Comparison of ENCODE assay signal across 14 cellular contexts in genomic region chr2:44836174-44836573, GRCh38.
A peak's percentile ranks its signal among the peaks of the same experiment; 100 is the strongest.
DNase-seq lines count a peak whose midpoint lies in the region; ATAC-seq, FAIRE-seq and TF ChIP-seq lines count a peak whose summit lies in the region.
"Had no signal": no experiment of that assay in that cellular context is flagged by ENCODE, and none has a peak within 500 bp of the region (broad histone marks: within the 10 kb centered on the region; RNA-seq: fewer than 3 reads in every experiment).

No MANE protein-coding gene starts in this region.

- H3K36me3 Mint-ChIP-seq in T-helper 17 cell (ENCODE audit: low read depth), result no peaks in the 10 kb centered on the region
- H3K36me3 Mint-ChIP-seq: CD8-positive, alpha-beta T cell had no signal

- no peak for TF ChIP-seq CTCF in OCI-LY3 (IDR thresholded peaks at IDR 0.05; ENCODE audit: low read depth, low read length)

- peaks cover 63% of the 10 kb centered on the region for H3K4me1 ChIP-seq in OCI-LY3 (ENCODE audit: low read length)
- H3K4me1 ChIP-seq: foreskin keratinocyte had no signal

- no peak overlapping the region for H3K4me3 ChIP-seq in OCI-LY3 (ENCODE audit: low read length)

- no peaks in the 10 kb centered on the region for H3K4me1 Mint-ChIP-seq in T-helper 17 cell

- H3K27me3 ChIP-seq in OCI-LY3 (ENCODE audit: low read depth, low read length), result no peaks in the 10 kb centered on the region

- H3K9me3 ChIP-seq in OCI-LY3 (ENCODE audit: insufficient read depth, low read length) (no peaks in the 10 kb centered on the region), T-helper 17 cell (ENCODE audit: control insufficient read depth, low read length, poor library complexity, severe bottlenecking) (no peaks in the 10 kb centered on the region)

- no peaks in the 10 kb centered on the region for H3K79me2 ChIP-seq in OCI-LY3 (ENCODE audit: low read length)

- H3K27me3 Mint-ChIP-seq in T-helper 17 cell, result peaks cover 24% of the 10 kb centered on the region

- no peak for TF ChIP-seq POLR2A in GM12892 (IDR thresholded peaks at IDR 0.05; ENCODE audit: low read depth, low read length)

- peak; percentile 45 for ATAC-seq in GM21381 (IDR thresholded peaks at IDR 0.05; ENCODE audit: unreplicated experiment)
- ATAC-seq in HG03342 (IDR thresholded peaks at IDR 0.05; ENCODE audit: unreplicated experiment), result no peak
- no peak for ATAC-seq in T-helper 17 cell
- ATAC-seq: CD8-positive, alpha-beta T cell; foreskin keratinocyte; HCT116; HepG2; left ventricle myocardium superior had no signal

- H3K27ac Mint-ChIP-seq in T-helper 17 cell, result no peak overlapping the region
- H3K27ac Mint-ChIP-seq: CD8-positive, alpha-beta T cell had no signal

- H4K20me1 ChIP-seq in OCI-LY3 (ENCODE audit: insufficient read depth, low read length), result no peaks in the 10 kb centered on the region

- H3K4me3 Mint-ChIP-seq in T-helper 17 cell, result no peak overlapping the region
- H3K4me3 Mint-ChIP-seq: CD8-positive, alpha-beta T cell had no signal

- no peak overlapping the region for H3K9ac ChIP-seq in OCI-LY3 (ENCODE audit: low read length)

- DNase-seq in GM12892 (ENCODE audit: insufficient read length) (no peak), T-helper 17 cell (no peak), cerebellum (ENCODE audit: low spot score) (no peak), T-helper 9 cell (no peak)
- DNase-seq in stimulated activated CD4-positive, alpha-beta T cell treated with anti-CD3 and anti-CD28 coated beads, Interleukin-12 subunit alpha, Interleukin-12 subunit beta, amount 100 ng/mL, for 4 hours, result peak; percentile 10
- DNase-seq: CD8-positive, alpha-beta T cell; foreskin keratinocyte; left ventricle myocardium superior had no signal

- FAIRE-seq in GM12892 (lab: Jason Lieb, UNC), result peak; percentile 88
- FAIRE-seq: colon, HepG2 had no signal

- H3K36me3 ChIP-seq in OCI-LY3 (replicated peaks; ENCODE audit: low read depth, low read length), result no peaks in the 10 kb centered on the region

- peak overlapping the region; percentile 53 for H3K27ac ChIP-seq in OCI-LY3 (ENCODE audit: low read length)
- H3K27ac ChIP-seq: foreskin keratinocyte had no signal

- H2AFZ ChIP-seq in OCI-LY3 (ENCODE audit: low read depth, low read length), result no peak overlapping the region; the same call in 1 of the 2 replicates

- H3K4me2 ChIP-seq in OCI-LY3 (ENCODE audit: low read length), result peak overlapping the region; percentile 43
